18 cellular contexts compared by ENCODE assay signal in genomic region chr20:63958471-63958870, GRCh38. TPM values are rescaled to one million over a fixed set of nuclear protein-coding genes. Genes with fewer than 3 reads are reported as not detected.
DNase-seq lines count a peak whose midpoint lies in the region; ATAC-seq and TF ChIP-seq lines count a peak whose summit lies in the region.
"Had no signal": no experiment of that assay in that cellular context is flagged by ENCODE, and none has a peak within 500 bp of the region (broad histone marks: within the 10 kb centered on the region; RNA-seq: fewer than 3 reads in every experiment).

No MANE protein-coding gene starts in this region.

- H3K36me3 ChIP-seq in endodermal cell (ENCODE audit: control insufficient read depth, insufficient read depth, low read length): peaks cover 6% of the 10 kb centered on the region

- H3K27ac ChIP-seq in 22Rv1 (peak overlapping the region; percentile 89), endodermal cell (ENCODE audit: low read depth, low read length) (no peak overlapping the region)
- H3K27ac ChIP-seq: SJSA1 had no signal

- POLR2A ChIA-PET in T-cell (lab: Charles Lee): no interaction called here

- TF ChIP-seq CTCF in 22Rv1 (IDR thresholded peaks at IDR 0.05): no peak
- no peak for TF ChIP-seq CTCF in Calu3 (IDR thresholded peaks at IDR 0.05; ENCODE audit: unreplicated experiment)
- no peak for TF ChIP-seq CTCF in endodermal cell (conservative IDR thresholded peaks at IDR 0.05)

- BruUV-seq in Calu3 (replicated peaks; lab: Mats Ljungman, UMichigan): no TSS peak

- H3K27me3 ChIP-seq in endodermal cell (ENCODE audit: control insufficient read depth, insufficient read depth, low read length, poor library complexity, severe bottlenecking): no peaks in the 10 kb centered on the region
- H3K27me3 ChIP-seq: heart left ventricle, SJSA1 had no signal

- ATAC-seq in T-cell (replicated peaks in 1 of 4) (no peak), HG02759 (IDR thresholded peaks at IDR 0.05; ENCODE audit: unreplicated experiment) (no peak)

- H3K4me3 ChIP-seq in endodermal cell (ENCODE audit: low read length): no peak overlapping the region
- H3K4me3 ChIP-seq: heart left ventricle, SJSA1 had no signal

- H3K4me3 Mint-ChIP-seq in Calu3 (ENCODE audit: low read depth, unreplicated experiment): peak overlapping the region; percentile 85
- H3K4me3 Mint-ChIP-seq in T-cell: no peak overlapping the region
- H3K4me3 Mint-ChIP-seq in endodermal cell: no peak overlapping the region

- H3K9ac ChIP-seq in endodermal cell (ENCODE audit: extremely low read depth, low read length, poor library complexity, severe bottlenecking): no peak overlapping the region

- H3K9me3 Mint-ChIP-seq in Calu3 (ENCODE audit: low read depth, unreplicated experiment): no peaks in the 10 kb centered on the region
- H3K9me3 Mint-ChIP-seq in T-cell: no peaks in the 10 kb centered on the region
- H3K9me3 Mint-ChIP-seq in endodermal cell: no peaks in the 10 kb centered on the region
- H3K9me3 Mint-ChIP-seq: naive B cell had no signal

- H3K4me1 Mint-ChIP-seq in Calu3 (ENCODE audit: low read depth, unreplicated experiment) (peaks cover 19% of the 10 kb centered on the region), T-cell (peaks cover 23 to 29% (median 27%) of the 10 kb centered on the region in 3 donors), endodermal cell (peaks cover 29% of the 10 kb centered on the region)

- DNase-seq in Calu3: no peak
- DNase-seq in T-cell: no peak
- no peak for DNase-seq in endodermal cell
- no peak for DNase-seq in Kasumi-1 (lab: John Stamatoyannopoulos, UW)
- no peak for DNase-seq in RPMI8226
- DNase-seq in cortex of kidney (lab: John Stamatoyannopoulos, UW): no peak
- DNase-seq: COR-L47; effector memory CD4-positive, alpha-beta T cell; naive B cell; NCI-H1105 treated with DMSO at 0.1 percent for 48 hours; NCI-H2107; NCI-H526 treated with DMSO at 0.1 percent for 48 hours; posterior cingulate gyrus; substantia nigra had no signal

- intact Hi-C loops in Calu3 (cut with micrococcal nuclease; ENCODE audit: unreplicated experiment): no loop called here

- CTCF ChIA-PET in Calu3 (lab: Charles Lee) (interaction anchor here (0.5 kb wide), 1 partner anchor 384 kb away, joined by 4 read pairs; the partner anchor contains the start of gene HELZ2), T-cell (lab: Charles Lee) (no interaction called here)

- H3K36me3 Mint-ChIP-seq in Calu3 (ENCODE audit: insufficient read depth, unreplicated experiment): peaks cover 81% of the 10 kb centered on the region
- no peaks in the 10 kb centered on the region for H3K36me3 Mint-ChIP-seq in T-cell
- H3K36me3 Mint-ChIP-seq in endodermal cell (ENCODE audit: low read depth): peaks cover 20% of the 10 kb centered on the region
- H3K36me3 Mint-ChIP-seq: naive B cell had no signal

- H3K9me3 ChIP-seq in endodermal cell (ENCODE audit: control insufficient read depth, low read length): no peaks in the 10 kb centered on the region
- H3K9me3 ChIP-seq: heart left ventricle had no signal

- no peaks in the 10 kb centered on the region for H3K27me3 Mint-ChIP-seq in Calu3 (ENCODE audit: unreplicated experiment)
- no peaks in the 10 kb centered on the region for H3K27me3 Mint-ChIP-seq in T-cell
- no peaks in the 10 kb centered on the region for H3K27me3 Mint-ChIP-seq in endodermal cell (ENCODE audit: insufficient read depth)
- H3K27me3 Mint-ChIP-seq: naive B cell had no signal

- WGBS in endodermal cell (ENCODE audit: insufficient coverage in 1 of 2, insufficient read length in 1 of 2), 2 experiments: 87% methylated on average over 4 of the region's 4 CpGs; no CpG with 5 or more reads in 1 of the 2 experiments

- peaks cover 15% of the 10 kb centered on the region for H3K4me1 ChIP-seq in endodermal cell (ENCODE audit: control insufficient read depth, insufficient read depth, low read length)

- H3K27ac Mint-ChIP-seq in Calu3 (ENCODE audit: unreplicated experiment): peak overlapping the region; percentile 9
- peak overlapping the region; percentile 16 to 80 for H3K27ac Mint-ChIP-seq in T-cell
- H3K27ac Mint-ChIP-seq in endodermal cell: peak overlapping the region; percentile 85

RNA-seq across cellular contexts. Expression of gene UCKL1, which starts 2.3 kb away (rescaled TPM):
- total RNA-seq in Calu3 (2022) (85.1 and 86.3 TPM in 2 replicates), T-cell (10 to 100 TPM; 40.6 to 72.3 (median 67.0) TPM), endodermal cell (10 to 100 TPM; 36.5 to 47.8 TPM)
- polyA plus RNA-seq in endodermal cell (2013, experiment 1 of 2): 41.0 TPM
- 37.5 TPM for polyA plus RNA-seq in endodermal cell (2013, experiment 2 of 2)

RNA-seq across cellular contexts. Expression of gene ZNF512B, which starts 11.3 kb away (rescaled TPM):
- total RNA-seq in Calu3 (2022) (58.1 and 62.8 TPM in 2 replicates), T-cell (10 to 100 TPM; 22.7 to 26.3 (median 25.1) TPM), endodermal cell (10 to 100 TPM; 23.7 to 26.8 TPM)
- 14.3 TPM for polyA plus RNA-seq in endodermal cell (2013, experiment 1 of 2)
- polyA plus RNA-seq in endodermal cell (2013, experiment 2 of 2): 11.6 TPM

RNA-seq across cellular contexts. Expression of gene SAMD10, which starts 21.0 kb away (rescaled TPM):
- 23.6 and 23.7 TPM in 2 replicates for total RNA-seq in Calu3 (2022)
- 10 to 100 TPM; 16.1 to 30.8 (median 17.7) TPM for total RNA-seq in T-cell
- 1 to 10 TPM; 5.6 to 6.0 TPM for total RNA-seq in endodermal cell
- polyA plus RNA-seq in endodermal cell (2013, experiment 1 of 2): 7.2 TPM
- polyA plus RNA-seq in endodermal cell (2013, experiment 2 of 2): 7.0 TPM

RNA-seq across cellular contexts. Expression of gene PRPF6, which starts 22.5 kb away (rescaled TPM):
- total RNA-seq in Calu3 (2022): 111 and 113 TPM in 2 replicates
- total RNA-seq in T-cell: 100 to 1,000 TPM in 1 of 5 donors, 10 to 100 TPM in 4; 59.8 to 106 (median 83.5) TPM
- 10 to 100 TPM; 73.3 to 73.9 TPM for total RNA-seq in endodermal cell
- polyA plus RNA-seq in endodermal cell (2013, experiment 1 of 2): 58.8 TPM
- polyA plus RNA-seq in endodermal cell (2013, experiment 2 of 2): 53.3 TPM

Comparison
In these comparisons a context has a peak if more than half of its experiments do, and no peak if none do; other contexts are left out.
1. H3K27ac Mint-ChIP-seq: peak in every context shown above with its lines; median percentile 85 in endodermal cell; 48 in T-cell; 9 in Calu3.